24 cellular contexts compared by ENCODE assay signal in genomic region chr1:183918589-183918988, GRCh38.
DNase-seq lines count a peak whose midpoint lies in the region; ATAC-seq, FAIRE-seq and TF ChIP-seq lines count a peak whose summit lies in the region.
"Had no signal": no experiment of that assay in that cellular context is flagged by ENCODE, and none has a peak within 500 bp of the region (broad histone marks: within the 10 kb centered on the region; RNA-seq: fewer than 3 reads in every experiment).

No MANE protein-coding gene starts in this region.

- H3K27ac ChIP-seq in caudate nucleus (ENCODE audit: low read depth, low read length) (peak overlapping the region; percentile 68), pancreas (no peak overlapping the region), SJCRH30 (no peak overlapping the region)
- H3K27ac ChIP-seq: foreskin keratinocyte had no signal

- peak; percentile 56 for DNase-seq in NCI-H2107 treated with DMSO at 0.1 percent for 48 hours (lab: John Stamatoyannopoulos, UW; ENCODE audit: unreplicated experiment)
- no peak for DNase-seq in NCI-H2107 (lab: John Stamatoyannopoulos, UW)
- DNase-seq in NCI-H524 treated with DMSO at 0.1 percent for 48 hours (lab: John Stamatoyannopoulos, UW), result peak; percentile 8
- DNase-seq in caudate nucleus (lab: John Stamatoyannopoulos, UW), result peak in 1 of 61 donors; percentile 59
- DNase-seq in pancreas, result no peak
- DNase-seq in A172 (ENCODE audit: low spot score), result no peak
- DNase-seq in SJCRH30, result no peak
- no peak for DNase-seq in NCI-H345 (lab: John Stamatoyannopoulos, UW)
- DNase-seq: activated CD4-positive, alpha-beta T cell treated with anti-CD3 and anti-CD28 coated beads for 4 hours; activated naive CD4-positive, alpha-beta T cell treated with Interleukin-2 at 50 U/mL for 16 hours; activated T-cell treated with anti-CD3 and anti-CD28 coated beads, Interleukin-2, amount 50 U/mL, for 48 hours; anterior cingulate cortex; Caco-2; foreskin keratinocyte; H9; immature natural killer cell; KG1; MV-4-11; NCI-H1694 treated with DMSO at 0.1 percent for 48 hours; nephron progenitor cell; posterior cingulate gyrus; Right ventricle myocardium superior; T-helper 1 cell had no signal

- H3K4me1 ChIP-seq in pancreas (peaks cover 0 to 3% (median 0%) of the 10 kb centered on the region in 3 donors), SJCRH30 (no peaks in the 10 kb centered on the region)
- H3K4me1 ChIP-seq: Caco-2 had no signal

- peaks cover 0 to 5% (median 0%) of the 10 kb centered on the region in 3 donors for H3K36me3 ChIP-seq in pancreas
- H3K36me3 ChIP-seq in SJCRH30, result no peaks in the 10 kb centered on the region

- no peak for TF ChIP-seq CTCF in pancreas (IDR thresholded peaks at IDR 0.05)

- no peaks in the 10 kb centered on the region for H3K27me3 ChIP-seq in pancreas
- H3K27me3 ChIP-seq in SJCRH30, result no peaks in the 10 kb centered on the region
- H3K27me3 ChIP-seq: BLaER1 treated with 17β-estradiol and CSF1 and Interleukin-3, amounts not matched to agents 10 nM and 100 nM; foreskin keratinocyte had no signal

- ATAC-seq in pancreas, result peak in 3 of 4 donors; percentile 11 to 45 (median 36)
- ATAC-seq: foreskin keratinocyte had no signal

- intact Hi-C loops in pancreas (cut with DNase I), result loop anchor here in 2 of 3 donors (5.0 to 10.0 kb wide), 2 partner anchors 264 to 266 kb away; partner anchors contain the start of gene APOBEC4 (in 2 of the 2)

- H3K9me3 ChIP-seq in pancreas (no peaks in the 10 kb centered on the region), SJCRH30 (replicated peaks) (no peaks in the 10 kb centered on the region)
- H3K9me3 ChIP-seq: Caco-2 had no signal

- H3K4me3 ChIP-seq in pancreas (no peak overlapping the region), SJCRH30 (no peak overlapping the region)
- H3K4me3 ChIP-seq: BLaER1 treated with 17β-estradiol and CSF1 and Interleukin-3, amounts not matched to agents 10 nM and 100 nM had no signal

- FAIRE-seq in pancreas (lab: Jason Lieb, UNC), result no peak

- WGBS in pancreas, 2 donors, result 44 to 58% methylated on average over 6 of the region's 6 CpGs

Comparison
In these comparisons a context has a peak if more than half of its experiments do, and no peak if none do; other contexts are left out.
1. DNase-seq: peak in NCI-H2107 treated with DMSO at 0.1 percent for 48 hours (single experiment) and NCI-H524 treated with DMSO at 0.1 percent for 48 hours (single experiment); none in NCI-H2107 (single experiment), pancreas (0 of 6), A172 (single experiment), SJCRH30 (0 of 2) and NCI-H345 (single experiment).